1 cellular context compared by ENCODE assay signal in the genomic region with DNA sequence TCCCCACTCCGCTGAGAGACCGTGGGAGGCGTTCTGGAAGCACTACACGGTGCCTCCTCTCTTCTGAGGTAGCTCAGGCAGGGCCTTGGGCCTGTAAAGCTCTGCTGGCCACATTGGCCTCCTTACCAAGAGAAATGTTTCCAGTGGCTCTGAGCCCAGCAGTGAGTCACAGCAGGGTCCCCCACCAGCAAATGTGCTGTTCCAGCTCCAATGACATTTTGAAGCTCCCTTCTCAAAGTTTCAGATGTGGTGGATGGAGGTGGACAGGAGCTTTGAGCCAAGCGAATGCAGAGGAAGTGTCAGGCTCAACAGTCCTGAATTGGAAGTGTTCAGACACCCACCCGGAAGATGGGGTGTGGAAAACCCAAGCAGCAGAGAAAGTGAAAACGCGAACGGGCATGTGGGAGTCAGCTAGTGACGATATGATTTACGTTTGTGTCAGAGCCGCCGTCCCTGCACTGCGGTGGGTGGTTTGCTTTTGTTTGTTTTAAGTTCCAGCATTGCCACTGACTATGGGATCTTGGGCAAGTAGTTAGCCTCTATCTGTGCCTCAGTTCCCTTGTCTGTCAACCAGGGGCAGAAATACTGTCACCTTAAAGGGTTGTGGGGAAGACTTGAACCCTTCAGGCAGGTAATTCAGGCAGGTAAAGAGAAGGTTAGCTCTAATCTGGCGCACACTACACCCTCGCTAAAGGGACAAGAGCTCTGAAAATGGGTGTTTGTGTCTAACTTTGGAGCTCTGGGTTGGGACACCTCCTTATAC.
TF ChIP-seq lines count a peak whose summit lies in the region.

No MANE protein-coding gene starts in this region.

TF ChIP-seq in GM12878, 131 proteins besides CTCF, POLR2A, EP300 and RAD21 (continued from another document and continues in another):
- no peak for TF ChIP-seq E2F8 (IDR thresholded peaks at IDR 0.05; ENCODE audit: low read depth, partially characterized antibody)
- no peak for TF ChIP-seq ZZZ3 (IDR thresholded peaks at IDR 0.05; ENCODE audit: control insufficient read depth, insufficient read length, low read depth)
- no peak for TF ChIP-seq ATF3 (IDR thresholded peaks at IDR 0.05; ENCODE audit: borderline replicate concordance, extremely low read depth, low read depth, low read length)
- TF ChIP-seq, protein P1, sequence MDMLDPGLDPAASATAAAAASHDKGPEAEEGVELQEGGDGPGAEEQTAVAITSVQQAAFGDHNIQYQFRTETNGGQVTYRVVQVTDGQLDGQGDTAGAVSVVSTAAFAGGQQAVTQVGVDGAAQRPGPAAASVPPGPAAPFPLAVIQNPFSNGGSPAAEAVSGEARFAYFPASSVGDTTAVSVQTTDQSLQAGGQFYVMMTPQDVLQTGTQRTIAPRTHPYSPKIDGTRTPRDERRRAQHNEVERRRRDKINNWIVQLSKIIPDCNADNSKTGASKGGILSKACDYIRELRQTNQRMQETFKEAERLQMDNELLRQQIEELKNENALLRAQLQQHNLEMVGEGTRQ (IDR thresholded peaks at IDR 0.05; ENCODE audit: borderline replicate concordance, low read depth, low read length), result no peak
- peak; percentile 60; the same call in 1 of the 2 replicates for TF ChIP-seq MTA2 (IDR thresholded peaks at IDR 0.05; ENCODE audit: low read depth)
- TF ChIP-seq KDM1A (IDR thresholded peaks at IDR 0.05; ENCODE audit: borderline replicate concordance), result no peak
- TF ChIP-seq IKZF1 (conservative IDR thresholded peaks at IDR 0.05), result peak; percentile 62; the same call in 1 of the 2 replicates
- TF ChIP-seq LARP7 (IDR thresholded peaks at IDR 0.05), result no peak
- TF ChIP-seq RBBP5 (conservative IDR thresholded peaks at IDR 0.05), result no peak
- TF ChIP-seq, protein P2, sequence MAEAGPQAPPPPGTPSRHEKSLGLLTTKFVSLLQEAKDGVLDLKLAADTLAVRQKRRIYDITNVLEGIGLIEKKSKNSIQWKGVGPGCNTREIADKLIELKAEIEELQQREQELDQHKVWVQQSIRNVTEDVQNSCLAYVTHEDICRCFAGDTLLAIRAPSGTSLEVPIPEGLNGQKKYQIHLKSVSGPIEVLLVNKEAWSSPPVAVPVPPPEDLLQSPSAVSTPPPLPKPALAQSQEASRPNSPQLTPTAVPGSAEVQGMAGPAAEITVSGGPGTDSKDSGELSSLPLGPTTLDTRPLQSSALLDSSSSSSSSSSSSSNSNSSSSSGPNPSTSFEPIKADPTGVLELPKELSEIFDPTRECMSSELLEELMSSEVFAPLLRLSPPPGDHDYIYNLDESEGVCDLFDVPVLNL (IDR thresholded peaks at IDR 0.05; ENCODE audit: low read depth, low read length), result no peak
- TF ChIP-seq TAF1 (IDR thresholded peaks at IDR 0.05; ENCODE audit: borderline replicate concordance, low read depth, low read length), result no peak
- TF ChIP-seq MLLT1 (IDR thresholded peaks at IDR 0.05), result no peak; the same call in 1 of the 2 replicates
- peak in 1 of 2 experiments; percentile 80; a peak in 2 of 4 replicates for TF ChIP-seq ETV6 (conservative IDR thresholded peaks at IDR 0.05 in 1 of 2, IDR thresholded peaks at IDR 0.05 in 1 of 2; ENCODE audit: borderline replicate concordance in 1 of 2, low read depth in 1 of 2)
- no peak for TF ChIP-seq NRF1 (conservative IDR thresholded peaks at IDR 0.05; ENCODE audit: low read depth, low read length)
- TF ChIP-seq, protein P3, sequence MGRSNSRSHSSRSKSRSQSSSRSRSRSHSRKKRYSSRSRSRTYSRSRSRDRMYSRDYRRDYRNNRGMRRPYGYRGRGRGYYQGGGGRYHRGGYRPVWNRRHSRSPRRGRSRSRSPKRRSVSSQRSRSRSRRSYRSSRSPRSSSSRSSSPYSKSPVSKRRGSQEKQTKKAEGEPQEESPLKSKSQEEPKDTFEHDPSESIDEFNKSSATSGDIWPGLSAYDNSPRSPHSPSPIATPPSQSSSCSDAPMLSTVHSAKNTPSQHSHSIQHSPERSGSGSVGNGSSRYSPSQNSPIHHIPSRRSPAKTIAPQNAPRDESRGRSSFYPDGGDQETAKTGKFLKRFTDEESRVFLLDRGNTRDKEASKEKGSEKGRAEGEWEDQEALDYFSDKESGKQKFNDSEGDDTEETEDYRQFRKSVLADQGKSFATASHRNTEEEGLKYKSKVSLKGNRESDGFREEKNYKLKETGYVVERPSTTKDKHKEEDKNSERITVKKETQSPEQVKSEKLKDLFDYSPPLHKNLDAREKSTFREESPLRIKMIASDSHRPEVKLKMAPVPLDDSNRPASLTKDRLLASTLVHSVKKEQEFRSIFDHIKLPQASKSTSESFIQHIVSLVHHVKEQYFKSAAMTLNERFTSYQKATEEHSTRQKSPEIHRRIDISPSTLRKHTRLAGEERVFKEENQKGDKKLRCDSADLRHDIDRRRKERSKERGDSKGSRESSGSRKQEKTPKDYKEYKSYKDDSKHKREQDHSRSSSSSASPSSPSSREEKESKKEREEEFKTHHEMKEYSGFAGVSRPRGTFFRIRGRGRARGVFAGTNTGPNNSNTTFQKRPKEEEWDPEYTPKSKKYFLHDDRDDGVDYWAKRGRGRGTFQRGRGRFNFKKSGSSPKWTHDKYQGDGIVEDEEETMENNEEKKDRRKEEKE (IDR thresholded peaks at IDR 0.05), result no peak
- peak; percentile 85 for TF ChIP-seq CREM (IDR thresholded peaks at IDR 0.05; ENCODE audit: low read depth)
- TF ChIP-seq, protein P4, sequence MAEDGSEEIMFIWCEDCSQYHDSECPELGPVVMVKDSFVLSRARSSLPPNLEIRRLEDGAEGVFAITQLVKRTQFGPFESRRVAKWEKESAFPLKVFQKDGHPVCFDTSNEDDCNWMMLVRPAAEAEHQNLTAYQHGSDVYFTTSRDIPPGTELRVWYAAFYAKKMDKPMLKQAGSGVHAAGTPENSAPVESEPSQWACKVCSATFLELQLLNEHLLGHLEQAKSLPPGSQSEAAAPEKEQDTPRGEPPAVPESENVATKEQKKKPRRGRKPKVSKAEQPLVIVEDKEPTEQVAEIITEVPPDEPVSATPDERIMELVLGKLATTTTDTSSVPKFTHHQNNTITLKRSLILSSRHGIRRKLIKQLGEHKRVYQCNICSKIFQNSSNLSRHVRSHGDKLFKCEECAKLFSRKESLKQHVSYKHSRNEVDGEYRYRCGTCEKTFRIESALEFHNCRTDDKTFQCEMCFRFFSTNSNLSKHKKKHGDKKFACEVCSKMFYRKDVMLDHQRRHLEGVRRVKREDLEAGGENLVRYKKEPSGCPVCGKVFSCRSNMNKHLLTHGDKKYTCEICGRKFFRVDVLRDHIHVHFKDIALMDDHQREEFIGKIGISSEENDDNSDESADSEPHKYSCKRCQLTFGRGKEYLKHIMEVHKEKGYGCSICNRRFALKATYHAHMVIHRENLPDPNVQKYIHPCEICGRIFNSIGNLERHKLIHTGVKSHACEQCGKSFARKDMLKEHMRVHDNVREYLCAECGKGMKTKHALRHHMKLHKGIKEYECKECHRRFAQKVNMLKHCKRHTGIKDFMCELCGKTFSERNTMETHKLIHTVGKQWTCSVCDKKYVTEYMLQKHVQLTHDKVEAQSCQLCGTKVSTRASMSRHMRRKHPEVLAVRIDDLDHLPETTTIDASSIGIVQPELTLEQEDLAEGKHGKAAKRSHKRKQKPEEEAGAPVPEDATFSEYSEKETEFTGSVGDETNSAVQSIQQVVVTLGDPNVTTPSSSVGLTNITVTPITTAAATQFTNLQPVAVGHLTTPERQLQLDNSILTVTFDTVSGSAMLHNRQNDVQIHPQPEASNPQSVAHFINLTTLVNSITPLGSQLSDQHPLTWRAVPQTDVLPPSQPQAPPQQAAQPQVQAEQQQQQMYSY (CRISPR knock-in tag; IDR thresholded peaks at IDR 0.05), result no peak
- no peak for TF ChIP-seq JUND (IDR thresholded peaks at IDR 0.05; ENCODE audit: low read depth, low read length)
- no peak for TF ChIP-seq TARDBP (IDR thresholded peaks at IDR 0.05; ENCODE audit: borderline replicate concordance)
- TF ChIP-seq HCFC1 (IDR thresholded peaks at IDR 0.05; ENCODE audit: low read length), result no peak
- no peak for TF ChIP-seq CEBPZ (IDR thresholded peaks at IDR 0.05; ENCODE audit: low read depth, low read length)
- peak in 1 of 2 experiments; percentile 76; a peak in 1 of 4 replicates for TF ChIP-seq SRF (IDR thresholded peaks at IDR 0.05; ENCODE audit: low read depth in 2 of 2, low read length in 2 of 2)
- TF ChIP-seq, protein P5, sequence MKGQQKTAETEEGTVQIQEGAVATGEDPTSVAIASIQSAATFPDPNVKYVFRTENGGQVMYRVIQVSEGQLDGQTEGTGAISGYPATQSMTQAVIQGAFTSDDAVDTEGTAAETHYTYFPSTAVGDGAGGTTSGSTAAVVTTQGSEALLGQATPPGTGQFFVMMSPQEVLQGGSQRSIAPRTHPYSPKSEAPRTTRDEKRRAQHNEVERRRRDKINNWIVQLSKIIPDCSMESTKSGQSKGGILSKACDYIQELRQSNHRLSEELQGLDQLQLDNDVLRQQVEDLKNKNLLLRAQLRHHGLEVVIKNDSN (IDR thresholded peaks at IDR 0.05; ENCODE audit: borderline replicate concordance, extremely low read length, insufficient read depth, low read depth, low read length), result no peak
- no peak for TF ChIP-seq RCOR1 (conservative IDR thresholded peaks at IDR 0.05; ENCODE audit: low read depth, low read length)
- TF ChIP-seq SP1 (IDR thresholded peaks at IDR 0.05; ENCODE audit: low read depth, low read length), result peak; percentile 15
- peak; percentile 18; the same call in 1 of the 2 replicates for TF ChIP-seq POLR2AphosphoS5 (IDR thresholded peaks at IDR 0.05; ENCODE audit: low read length)
- TF ChIP-seq, protein P6, sequence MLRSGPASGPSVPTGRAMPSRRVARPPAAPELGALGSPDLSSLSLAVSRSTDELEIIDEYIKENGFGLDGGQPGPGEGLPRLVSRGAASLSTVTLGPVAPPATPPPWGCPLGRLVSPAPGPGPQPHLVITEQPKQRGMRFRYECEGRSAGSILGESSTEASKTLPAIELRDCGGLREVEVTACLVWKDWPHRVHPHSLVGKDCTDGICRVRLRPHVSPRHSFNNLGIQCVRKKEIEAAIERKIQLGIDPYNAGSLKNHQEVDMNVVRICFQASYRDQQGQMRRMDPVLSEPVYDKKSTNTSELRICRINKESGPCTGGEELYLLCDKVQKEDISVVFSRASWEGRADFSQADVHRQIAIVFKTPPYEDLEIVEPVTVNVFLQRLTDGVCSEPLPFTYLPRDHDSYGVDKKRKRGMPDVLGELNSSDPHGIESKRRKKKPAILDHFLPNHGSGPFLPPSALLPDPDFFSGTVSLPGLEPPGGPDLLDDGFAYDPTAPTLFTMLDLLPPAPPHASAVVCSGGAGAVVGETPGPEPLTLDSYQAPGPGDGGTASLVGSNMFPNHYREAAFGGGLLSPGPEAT (IDR thresholded peaks at IDR 0.05; ENCODE audit: low read depth), result 0 out of 2 replicates have a peak, but pooled peaks have one; percentile 14
- no peak for TF ChIP-seq NFYA (IDR thresholded peaks at IDR 0.05; ENCODE audit: borderline replicate concordance, low read depth, low read length)
